Comparison of ENCODE assay signal across 11 cellular contexts in the genomic region with DNA sequence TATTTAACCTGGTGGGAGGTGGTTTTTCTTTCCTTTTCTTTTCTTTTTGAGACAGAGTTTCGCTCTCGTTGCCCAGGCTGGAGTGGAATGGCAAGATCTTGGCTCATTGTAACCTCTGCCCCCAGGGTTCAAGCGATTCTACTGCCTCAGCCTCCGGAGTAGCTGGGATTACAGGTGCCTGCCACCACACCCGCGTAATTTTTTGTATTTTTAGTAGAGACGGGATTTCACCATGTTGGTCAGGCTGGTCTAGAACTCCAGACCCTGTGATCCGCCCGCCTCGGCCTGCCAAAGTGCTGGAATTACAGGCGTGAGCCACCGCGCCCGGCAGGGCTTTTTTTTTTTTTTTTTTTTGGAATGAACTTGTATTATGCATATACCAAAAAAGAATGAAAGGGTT. TPM values are rescaled to one million over a fixed set of nuclear protein-coding genes. Genes with fewer than 3 reads are reported as not detected.
DNase-seq lines count a peak whose midpoint lies in the region; ATAC-seq and TF ChIP-seq lines count a peak whose summit lies in the region.
"Not testable (repeated sequence)": the region's sequence is repeated elsewhere in the genome, so short reads cannot be mapped to it uniquely, and the experiment has no call there.
"Had no signal": no experiment of that assay in that cellular context is flagged by ENCODE, and none has a peak within 500 bp of the region (broad histone marks: within the 10 kb centered on the region; RNA-seq: fewer than 3 reads in every experiment).

No MANE protein-coding gene starts in this region.

- H2AK9ac ChIP-seq in IMR-90 (replicated peaks; ENCODE audit: low read depth, low read length, poor library complexity): not testable (repeated sequence)

- not testable (repeated sequence) for H3K4ac ChIP-seq in IMR-90 (ENCODE audit: low read depth, low read length)

- CTCF ChIA-PET in CD8-positive, alpha-beta memory T cell (lab: Charles Lee): not testable (repeated sequence)
- CTCF ChIA-PET in IMR-90 (lab: Yijun Ruan, JAX): interaction anchor here (1.6 kb wide), 1 partner anchor 32 kb away, joined by 5 read pairs; no protein-coding TSS in a partner anchor

- BruUV-seq in IMR-90 (replicated peaks; lab: Mats Ljungman, UMichigan): not testable (repeated sequence)

- in situ Hi-C loops in IMR-90 (cut with MboI; ENCODE audit: low sequenced_read_pairs); transverse colon (cut with MboI; ENCODE audit: low pct_ligation_motif_present in 1 of 4, low pct_unique_long_range_greater_than_20kb in 1 of 4, low sequenced_read_pairs in 3 of 4): not testable (repeated sequence)

- H3K9ac ChIP-seq in IMR-90 (ENCODE audit: low read depth, low read length): not testable (repeated sequence)
- H3K9ac ChIP-seq in endodermal cell (ENCODE audit: extremely low read depth, low read length, poor library complexity, severe bottlenecking): peak overlapping the region; percentile 68

- H3K27me3 Mint-ChIP-seq in CD8-positive, alpha-beta memory T cell; T-helper 1 cell treated with Interleukin-12 subunit alpha and Interleukin-12 subunit beta and Interleukin-4 antibody, amounts not matched to agents 30 μg/mL and 1 μg/mL, for 36 hours (ENCODE audit: low read depth); activated naive CD8-positive, alpha-beta T cell treated with anti-CD3 and anti-CD28 coated beads, Interleukin-2, amount 10 ng/mL, durations not matched to agents 7 days and 5 days; endodermal cell (ENCODE audit: insufficient read depth); immature natural killer cell (ENCODE audit: low read depth in 3 of 3); osteocyte (ENCODE audit: unreplicated experiment): not testable (repeated sequence)

- not testable (repeated sequence) for H4K8ac ChIP-seq in IMR-90 (ENCODE audit: low read depth in 2 of 2, low read length in 2 of 2)

- H2AFZ ChIP-seq in IMR-90 (replicated peaks; ENCODE audit: low read length, poor library complexity): not testable (repeated sequence)

- not testable (repeated sequence) for H3K36me3 ChIP-seq in CD8-positive, alpha-beta memory T cell (ENCODE audit: insufficient read depth, low read length); IMR-90 (ENCODE audit: control insufficient read depth, insufficient read depth, low read length); transverse colon
- peaks cover 12% of the 10 kb centered on the region for H3K36me3 ChIP-seq in endodermal cell (ENCODE audit: control insufficient read depth, insufficient read depth, low read length)

- not testable (repeated sequence) for H2BK15ac ChIP-seq in IMR-90 (ENCODE audit: low read depth, low read length)

- H3K4me3 ChIP-seq in CD8-positive, alpha-beta memory T cell (ENCODE audit: low read length): peak overlapping the region; percentile 73
- H3K4me3 ChIP-seq in IMR-90 (ENCODE audit: insufficient read depth, low read depth, low read length): not testable (repeated sequence)
- peak overlapping the region; percentile 93 for H3K4me3 ChIP-seq in endodermal cell (ENCODE audit: low read length)
- H3K4me3 ChIP-seq in transverse colon: peak overlapping the region in 2 of 4 donors; percentile 62 to 92

- TF ChIP-seq POLR2A in IMR-90 (IDR thresholded peaks at IDR 0.05; ENCODE audit: low read depth, low read length); transverse colon (IDR thresholded peaks at IDR 0.05): not testable (repeated sequence)

- H2BK20ac ChIP-seq in IMR-90 (ENCODE audit: low read depth, low read length): not testable (repeated sequence)

- TF ChIP-seq EP300 in transverse colon (IDR thresholded peaks at IDR 0.05; ENCODE audit: low read depth): not testable (repeated sequence)

- POLR2A ChIA-PET in CD8-positive, alpha-beta memory T cell (lab: Charles Lee); IMR-90 (lab: Charles Lee; ENCODE audit: unreplicated experiment): not testable (repeated sequence)
- POLR2A ChIA-PET in activated naive CD8-positive, alpha-beta T cell treated with anti-CD3 and anti-CD28 coated beads, Interleukin-2, amount 10 ng/mL, durations not matched to agents 7 days and 5 days (lab: Charles Lee): interaction anchor here (1.1 to 1.4 kb wide), 2 partner anchors 24 to 32 kb away, joined by 4 to 7 read pairs; no protein-coding TSS in a partner anchor

- not testable (repeated sequence) for H2AK5ac ChIP-seq in IMR-90 (ENCODE audit: low read depth, low read length)

- not testable (repeated sequence) for DNase-seq in CD8-positive, alpha-beta memory T cell; IMR-90; activated naive CD8-positive, alpha-beta T cell treated with anti-CD3 and anti-CD28 coated beads, Interleukin-2, amount 10 ng/mL, durations not matched to agents 7 days and 5 days; endodermal cell; immature natural killer cell; osteocyte (ENCODE audit: extremely low spot score, unreplicated experiment)
- DNase-seq in transverse colon: peak; percentile 13

- not testable (repeated sequence) for H2BK120ac ChIP-seq in IMR-90 (ENCODE audit: low read depth, low read length)

- peaks cover 16% of the 10 kb centered on the region for H3K4me1 ChIP-seq in CD8-positive, alpha-beta memory T cell (ENCODE audit: insufficient read depth, low read length)
- not testable (repeated sequence) for H3K4me1 ChIP-seq in IMR-90 (ENCODE audit: control insufficient read depth, insufficient read depth, low read length); endodermal cell (ENCODE audit: control insufficient read depth, insufficient read depth, low read length)
- peaks cover 4 to 25% (median 16%) of the 10 kb centered on the region in 4 donors for H3K4me1 ChIP-seq in transverse colon

- peaks cover 37 to 80% of the 10 kb centered on the region in 2 experiments for H3K79me1 ChIP-seq in IMR-90 (ENCODE audit: low read depth in 1 of 2, low read length in 2 of 2)

- not testable (repeated sequence) for H4K5ac ChIP-seq in IMR-90 (ENCODE audit: low read depth, low read length)

- H3K27me3 ChIP-seq in CD8-positive, alpha-beta memory T cell (ENCODE audit: insufficient read depth, low read length, poor library complexity, severe bottlenecking); IMR-90 (ENCODE audit: control insufficient read depth, insufficient read depth, low read length); endodermal cell (ENCODE audit: control insufficient read depth, insufficient read depth, low read length, poor library complexity, severe bottlenecking); transverse colon: not testable (repeated sequence)

- not testable (repeated sequence) for H3K14ac ChIP-seq in IMR-90 (replicated peaks; ENCODE audit: low read depth, low read length)

- TF ChIP-seq RAD21 in IMR-90 (IDR thresholded peaks at IDR 0.05; ENCODE audit: low read length): not testable (repeated sequence)

- H3K9me1 ChIP-seq in IMR-90 (ENCODE audit: insufficient read depth, low read length): peaks cover 12% of the 10 kb centered on the region

- H4K20me1 ChIP-seq in IMR-90 (ENCODE audit: insufficient read depth, low read length): not testable (repeated sequence)

- H4K91ac ChIP-seq in IMR-90 (ENCODE audit: insufficient read depth, low read depth, low read length): not testable (repeated sequence)

- not testable (repeated sequence) for TF ChIP-seq CTCF in IMR-90 (conservative IDR thresholded peaks at IDR 0.05; ENCODE audit: low read depth, low read length); endodermal cell (conservative IDR thresholded peaks at IDR 0.05); osteocyte (IDR thresholded peaks at IDR 0.05); transverse colon (IDR thresholded peaks at IDR 0.05)

- dilution Hi-C loops in IMR-90 (cut with HindIII; ENCODE audit: low sequenced_read_pairs, unreplicated experiment): not testable (repeated sequence)

- not testable (repeated sequence) for H3K9me3 Mint-ChIP-seq in CD8-positive, alpha-beta memory T cell; T-helper 1 cell treated with Interleukin-12 subunit alpha and Interleukin-12 subunit beta and Interleukin-4 antibody, amounts not matched to agents 30 μg/mL and 1 μg/mL, for 36 hours; activated naive CD8-positive, alpha-beta T cell treated with anti-CD3 and anti-CD28 coated beads, Interleukin-2, amount 10 ng/mL, durations not matched to agents 7 days and 5 days; endodermal cell; immature natural killer cell; osteocyte (ENCODE audit: unreplicated experiment)

- intact Hi-C loops in IMR-90 (cut with micrococcal nuclease): not testable (repeated sequence)
- intact Hi-C loops in transverse colon (cut with DNase I; ENCODE audit: low total_unique reads): loop anchor here (10.0 kb wide), 1 partner anchor 51 kb away; no protein-coding TSS in a partner anchor

- H3K23ac ChIP-seq in IMR-90 (ENCODE audit: low read depth, low read length): not testable (repeated sequence)

- peak overlapping the region; percentile 100 for H3K4me2 ChIP-seq in IMR-90 (ENCODE audit: low read depth, low read length)

- H3K4me3 Mint-ChIP-seq in CD8-positive, alpha-beta memory T cell: peak overlapping the region; percentile 93 to 100 (median 96)
- H3K4me3 Mint-ChIP-seq in T-helper 1 cell treated with Interleukin-12 subunit alpha and Interleukin-12 subunit beta and Interleukin-4 antibody, amounts not matched to agents 30 μg/mL and 1 μg/mL, for 36 hours: peak overlapping the region; percentile 97
- H3K4me3 Mint-ChIP-seq in activated naive CD8-positive, alpha-beta T cell treated with anti-CD3 and anti-CD28 coated beads, Interleukin-2, amount 10 ng/mL, durations not matched to agents 7 days and 5 days: peak overlapping the region; percentile 97
- H3K4me3 Mint-ChIP-seq in endodermal cell (peak overlapping the region; percentile 98), immature natural killer cell (peak overlapping the region; percentile 93 to 96 (median 94)), osteocyte (ENCODE audit: unreplicated experiment) (peak overlapping the region; percentile 96)

- H3K18ac ChIP-seq in IMR-90 (ENCODE audit: low read depth, low read length): not testable (repeated sequence)

- 70% methylated on average over 2 of the region's 14 CpGs; no CpG with 5 or more reads in 1 of the 2 experiments for WGBS in IMR-90 (ENCODE audit: extremely low coverage in 2 of 2, insufficient read length in 1 of 2), 2 experiments
- WGBS in endodermal cell (ENCODE audit: insufficient coverage in 1 of 2, insufficient read length in 1 of 2), 2 experiments: 80% methylated on average over 14 of the region's 14 CpGs; no CpG with 5 or more reads in 1 of the 2 experiments
- WGBS in transverse colon (ENCODE audit: low coverage in 1 of 2), 2 donors: 37 to 41% methylated on average over 12 to 14 of the region's 14 CpGs

- not testable (repeated sequence) for ATAC-seq in IMR-90 (ENCODE audit: low read depth); activated naive CD8-positive, alpha-beta T cell treated with anti-CD3 and anti-CD28 coated beads, Interleukin-2, amount 10 ng/mL, durations not matched to agents 7 days and 5 days (ENCODE audit: low read depth)

- H3K56ac ChIP-seq in IMR-90 (ENCODE audit: extremely low read depth, insufficient read depth, low read length): not testable (repeated sequence)

- H3K27ac ChIP-seq in CD8-positive, alpha-beta memory T cell (ENCODE audit: low read depth, low read length); IMR-90 (ENCODE audit: insufficient read depth, low read length); endodermal cell (ENCODE audit: low read depth, low read length): not testable (repeated sequence)
- H3K27ac ChIP-seq in transverse colon: peak overlapping the region in 3 of 4 donors; percentile 91 to 97 (median 92)

- not testable (repeated sequence) for H2BK5ac ChIP-seq in IMR-90 (ENCODE audit: low read depth, low read length, poor library complexity, severe bottlenecking)

- H3K36me3 Mint-ChIP-seq in CD8-positive, alpha-beta memory T cell: peaks cover 0 to 13% (median 4%) of the 10 kb centered on the region in 3 donors
- peaks cover 12% of the 10 kb centered on the region for H3K36me3 Mint-ChIP-seq in T-helper 1 cell treated with Interleukin-12 subunit alpha and Interleukin-12 subunit beta and Interleukin-4 antibody, amounts not matched to agents 30 μg/mL and 1 μg/mL, for 36 hours (ENCODE audit: low read depth)
- peaks cover 21% of the 10 kb centered on the region for H3K36me3 Mint-ChIP-seq in activated naive CD8-positive, alpha-beta T cell treated with anti-CD3 and anti-CD28 coated beads, Interleukin-2, amount 10 ng/mL, durations not matched to agents 7 days and 5 days
- H3K36me3 Mint-ChIP-seq in endodermal cell (ENCODE audit: low read depth): peaks cover 14% of the 10 kb centered on the region
- H3K36me3 Mint-ChIP-seq in immature natural killer cell; osteocyte (ENCODE audit: unreplicated experiment): not testable (repeated sequence)

- not testable (repeated sequence) for H3K9me3 ChIP-seq in CD8-positive, alpha-beta memory T cell (ENCODE audit: low read length); IMR-90 (ENCODE audit: control insufficient read depth, insufficient read depth, low read length); endodermal cell (ENCODE audit: control insufficient read depth, low read length); transverse colon

- peaks cover 34 to 55% (median 48%) of the 10 kb centered on the region in 3 donors for H3K4me1 Mint-ChIP-seq in CD8-positive, alpha-beta memory T cell
- H3K4me1 Mint-ChIP-seq in T-helper 1 cell treated with Interleukin-12 subunit alpha and Interleukin-12 subunit beta and Interleukin-4 antibody, amounts not matched to agents 30 μg/mL and 1 μg/mL, for 36 hours (ENCODE audit: low read depth): peaks cover 30% of the 10 kb centered on the region
- H3K4me1 Mint-ChIP-seq in activated naive CD8-positive, alpha-beta T cell treated with anti-CD3 and anti-CD28 coated beads, Interleukin-2, amount 10 ng/mL, durations not matched to agents 7 days and 5 days: peaks cover 44% of the 10 kb centered on the region
- H3K4me1 Mint-ChIP-seq in endodermal cell (peaks cover 15% of the 10 kb centered on the region), immature natural killer cell (peaks cover 26 to 33% of the 10 kb centered on the region in 2 donors), osteocyte (ENCODE audit: unreplicated experiment) (peaks cover 27% of the 10 kb centered on the region)

- peak overlapping the region in 5 of 8 donors; percentile 51 to 97 (median 94) for H3K27ac Mint-ChIP-seq in CD8-positive, alpha-beta memory T cell
- peak overlapping the region; percentile 94 for H3K27ac Mint-ChIP-seq in T-helper 1 cell treated with Interleukin-12 subunit alpha and Interleukin-12 subunit beta and Interleukin-4 antibody, amounts not matched to agents 30 μg/mL and 1 μg/mL, for 36 hours
- H3K27ac Mint-ChIP-seq in activated naive CD8-positive, alpha-beta T cell treated with anti-CD3 and anti-CD28 coated beads, Interleukin-2, amount 10 ng/mL, durations not matched to agents 7 days and 5 days: peak overlapping the region; percentile 95
- H3K27ac Mint-ChIP-seq in endodermal cell: not testable (repeated sequence)
- H3K27ac Mint-ChIP-seq in immature natural killer cell (peak overlapping the region; percentile 82 to 95 (median 91)), osteocyte (ENCODE audit: unreplicated experiment) (peak overlapping the region; percentile 95)

RNA-seq across cellular contexts. Expression of a gene that starts 1.1 kb away (rescaled TPM):
- total RNA-seq in CD8-positive, alpha-beta memory T cell: 10 to 100 TPM; 41.3 to 51.1 TPM
- 7.5 TPM for polyA plus RNA-seq in CD8-positive, alpha-beta memory T cell
- 35.3 and 39.1 TPM in 2 replicates for total RNA-seq in IMR-90 (2012; rRNA removed)
- 19.7 and 21.3 TPM in 2 replicates for polyA plus RNA-seq in IMR-90 (2012; rRNA removed)
- polyA plus RNA-seq in IMR-90 (2012; cell fraction: cytosol; rRNA removed): 8.0 and 10.6 TPM in 2 replicates
- 16.2 and 40.7 TPM in 2 replicates for polyA plus RNA-seq in IMR-90 (2012; cell fraction: nucleus; rRNA removed; ENCODE audit: low replicate concordance)
- 10 to 100 TPM; 45.1 to 45.9 TPM for total RNA-seq in activated naive CD8-positive, alpha-beta T cell treated with anti-CD3 and anti-CD28 coated beads, Interleukin-2, amount 10 ng/mL, durations not matched to agents 7 days and 5 days
- 10 to 100 TPM; 66.7 to 68.6 TPM for total RNA-seq in endodermal cell
- polyA plus RNA-seq in endodermal cell (2013, experiment 1 of 2): 57.3 TPM
- polyA plus RNA-seq in endodermal cell (2013, experiment 2 of 2): 57.2 TPM
- 1 to 10 TPM; 3.3 to 7.0 (median 3.9) TPM for polyA plus RNA-seq in immature natural killer cell
- 63.5 and 63.8 TPM in 2 replicates for total RNA-seq in osteocyte
- 100 to 1,000 TPM in 1 of 4 donors, 10 to 100 TPM in 3; 21.7 to 173 (median 23.9) TPM for total RNA-seq in transverse colon

RNA-seq across cellular contexts. Expression of a gene that starts 1.2 kb away (rescaled TPM):
- 10 to 100 TPM; 42.3 to 46.0 TPM for total RNA-seq in CD8-positive, alpha-beta memory T cell
- 12.8 TPM for polyA plus RNA-seq in CD8-positive, alpha-beta memory T cell
- total RNA-seq in IMR-90 (2012; rRNA removed): 17.2 and 19.7 TPM in 2 replicates
- polyA plus RNA-seq in IMR-90 (2012; rRNA removed): 9.0 and 13.1 TPM in 2 replicates
- 3.4 and 3.5 TPM in 2 replicates for polyA plus RNA-seq in IMR-90 (2012; cell fraction: cytosol; rRNA removed)
- 7.1 and 33.3 TPM in 2 replicates for polyA plus RNA-seq in IMR-90 (2012; cell fraction: nucleus; rRNA removed; ENCODE audit: low replicate concordance)
- total RNA-seq in activated naive CD8-positive, alpha-beta T cell treated with anti-CD3 and anti-CD28 coated beads, Interleukin-2, amount 10 ng/mL, durations not matched to agents 7 days and 5 days: 10 to 100 TPM; 34.5 to 35.8 TPM
- 10 to 100 TPM; 26.9 to 31.6 TPM for total RNA-seq in endodermal cell
- 21.1 TPM for polyA plus RNA-seq in endodermal cell (2013, experiment 1 of 2)
- polyA plus RNA-seq in endodermal cell (2013, experiment 2 of 2): 18.1 TPM
- 10 to 100 TPM in 1 of 3 donors, 1 to 10 TPM in 2; 3.3 to 16.0 (median 4.0) TPM for polyA plus RNA-seq in immature natural killer cell
- total RNA-seq in osteocyte: 20.2 and 20.4 TPM in 2 replicates
- total RNA-seq in transverse colon: 10 to 100 TPM in 2 of 4 donors, 1 to 10 TPM in 2; 8.3 to 26.6 (median 12.4) TPM

RNA-seq across cellular contexts. Expression of a gene that starts 29.7 kb away (rescaled TPM):
- total RNA-seq in CD8-positive, alpha-beta memory T cell: not detected
- not detected for polyA plus RNA-seq in CD8-positive, alpha-beta memory T cell
- total RNA-seq in IMR-90 (2012; rRNA removed) (not detected in 2 replicates), endodermal cell (not detected), osteocyte (not detected in 2 replicates), transverse colon (not detected)
- polyA plus RNA-seq in IMR-90 (2012; rRNA removed) (not detected in 2 replicates), immature natural killer cell (not detected)
- polyA plus RNA-seq in IMR-90 (2012; cell fraction: cytosol; rRNA removed): not detected in 2 replicates
- not detected in 2 replicates for polyA plus RNA-seq in IMR-90 (2012; cell fraction: nucleus; rRNA removed; ENCODE audit: low replicate concordance)
- not detected for total RNA-seq in activated naive CD8-positive, alpha-beta T cell treated with anti-CD3 and anti-CD28 coated beads, Interleukin-2, amount 10 ng/mL, durations not matched to agents 7 days and 5 days
- not detected for polyA plus RNA-seq in endodermal cell (2013, experiment 1 of 2)
- not detected for polyA plus RNA-seq in endodermal cell (2013, experiment 2 of 2)
- total RNA-seq: dermis microvascular lymphatic vessel endothelial cell, M059J, mononuclear cell had no signal
